ENCODE assay signal across 26 cellular contexts in the genomic region with DNA sequence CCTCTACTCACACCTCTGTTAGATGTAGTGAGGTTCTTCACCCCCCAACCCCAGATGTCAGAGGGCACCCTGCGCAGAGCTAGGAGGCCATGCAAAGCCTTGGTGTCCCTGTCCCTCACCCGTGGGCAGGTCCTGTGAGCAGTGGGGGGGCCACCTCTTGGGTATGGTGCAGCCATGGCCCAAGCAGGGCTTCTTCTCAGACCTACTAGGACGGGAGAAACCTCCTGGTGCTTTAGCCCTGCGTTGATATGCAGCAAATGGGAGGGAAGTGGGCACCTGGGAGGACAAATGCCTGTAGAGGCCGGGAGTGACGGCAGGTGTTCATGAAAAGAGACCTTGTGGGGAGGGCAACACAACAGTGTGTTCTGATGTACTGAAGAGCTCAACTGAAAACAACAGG. TPM values are rescaled to one million over a fixed set of nuclear protein-coding genes. Genes with fewer than 3 reads are reported as not detected.
DNase-seq lines count a peak whose midpoint lies in the region; ATAC-seq and TF ChIP-seq lines count a peak whose summit lies in the region.
"Had no signal": no experiment of that assay in that cellular context is flagged by ENCODE, and none has a peak within 500 bp of the region (broad histone marks: within the 10 kb centered on the region; RNA-seq: fewer than 3 reads in every experiment).

No MANE protein-coding gene starts in this region.

- no peaks in the 10 kb centered on the region for H3K4me1 ChIP-seq in Peyer's patch
- H3K4me1 ChIP-seq in body of pancreas, result peaks cover 7% of the 10 kb centered on the region
- peaks cover 4% of the 10 kb centered on the region for H3K4me1 ChIP-seq in suprapubic skin
- H3K4me1 ChIP-seq in neuronal stem cell (ENCODE audit: control insufficient read depth in 2 of 2, insufficient read depth in 1 of 2, low read depth in 1 of 2, low read length in 2 of 2), result peaks cover 5 to 10% of the 10 kb centered on the region in 2 donors
- H3K4me1 ChIP-seq: A549, HAP-1 had no signal

- no peak for TF ChIP-seq POLR2A in Peyer's patch (IDR thresholded peaks at IDR 0.05)
- no peak for TF ChIP-seq POLR2A in body of pancreas (IDR thresholded peaks at IDR 0.05)
- no peak for TF ChIP-seq POLR2A in suprapubic skin (IDR thresholded peaks at IDR 0.05)

- H2AFZ ChIP-seq in neuronal stem cell (ENCODE audit: low read length), result no peak overlapping the region
- H2AFZ ChIP-seq: PC-9 had no signal

- no peak overlapping the region for H2AK5ac ChIP-seq in neuronal stem cell (ENCODE audit: low read depth, low read length)

- H3K27ac ChIP-seq in Peyer's patch, result no peak overlapping the region
- H3K27ac ChIP-seq in body of pancreas, result peak overlapping the region in 1 of 4 donors; percentile 32
- H3K27ac ChIP-seq in suprapubic skin, result no peak overlapping the region
- no peak overlapping the region for H3K27ac ChIP-seq in neuronal stem cell (replicated peaks; ENCODE audit: low read length)
- H3K27ac ChIP-seq: A549; BLaER1 treated with 17β-estradiol and CSF1 and Interleukin-3, amounts not matched to agents 10 nM and 100 nM; PC-9 had no signal

- intact Hi-C loops in body of pancreas (cut with DNase I), result no loop called here

- H4K91ac ChIP-seq in neuronal stem cell (ENCODE audit: low read depth, low read length, poor library complexity), result no peak overlapping the region

- H2BK15ac ChIP-seq in neuronal stem cell (ENCODE audit: low read length), result no peak overlapping the region

- H3K79me1 ChIP-seq in neuronal stem cell (ENCODE audit: low read depth, low read length), result peaks cover 2% of the 10 kb centered on the region

- no peak overlapping the region for H3K4me2 ChIP-seq in neuronal stem cell (ENCODE audit: insufficient read depth, low read length, poor library complexity, severe bottlenecking)
- H3K4me2 ChIP-seq: A549; BLaER1 treated with 17β-estradiol and CSF1 and Interleukin-3, amounts not matched to agents 10 nM and 100 nM; PC-9 had no signal

- TF ChIP-seq CTCF in Peyer's patch (IDR thresholded peaks at IDR 0.05) (no peak), body of pancreas (IDR thresholded peaks at IDR 0.05) (no peak), omental fat pad (IDR thresholded peaks at IDR 0.05) (no peak), suprapubic skin (IDR thresholded peaks at IDR 0.05) (no peak)

- H3K14ac ChIP-seq in neuronal stem cell (ENCODE audit: low read length), result no peak overlapping the region

- H3K4ac ChIP-seq in neuronal stem cell (ENCODE audit: low read length), result no peak overlapping the region

- H3K23ac ChIP-seq in neuronal stem cell (ENCODE audit: low read depth, low read length, poor library complexity), result no peak overlapping the region

- H2BK120ac ChIP-seq in neuronal stem cell (ENCODE audit: low read depth, low read length), result no peak overlapping the region

- no peak overlapping the region for H2BK5ac ChIP-seq in neuronal stem cell (ENCODE audit: low read length)

- H2BK12ac ChIP-seq in neuronal stem cell (ENCODE audit: low read length), result no peak overlapping the region

- H3K27me3 ChIP-seq in Peyer's patch (no peaks in the 10 kb centered on the region), body of pancreas (no peaks in the 10 kb centered on the region), suprapubic skin (no peaks in the 10 kb centered on the region), neuronal stem cell (ENCODE audit: control insufficient read depth in 3 of 3, insufficient read depth in 3 of 3, low read depth in 1 of 3, low read length in 3 of 3) (no peaks in the 10 kb centered on the region)
- H3K27me3 ChIP-seq: BLaER1 treated with 17β-estradiol and CSF1 and Interleukin-3, amounts not matched to agents 10 nM and 100 nM; MG63 had no signal

- H3K9me3 ChIP-seq in Peyer's patch (no peaks in the 10 kb centered on the region), body of pancreas (no peaks in the 10 kb centered on the region), suprapubic skin (no peaks in the 10 kb centered on the region), neuronal stem cell (replicated peaks in 1 of 2; ENCODE audit: control insufficient read depth in 2 of 2, insufficient read depth in 1 of 2, low read depth in 1 of 2, low read length in 2 of 2) (peaks cover 0 to 2% of the 10 kb centered on the region in 2 donors)
- H3K9me3 ChIP-seq: A549; BLaER1 treated with 17β-estradiol and CSF1 and Interleukin-3, amounts not matched to agents 10 nM and 100 nM; HAP-1; MG63 had no signal

- peak in 2 of 3 donors; percentile 22 to 34 for DNase-seq in Peyer's patch
- peak in 3 of 4 donors; percentile 10 to 55 (median 24) for DNase-seq in body of pancreas
- DNase-seq in omental fat pad (ENCODE audit: low spot score), result peak; percentile 1
- DNase-seq in suprapubic skin (ENCODE audit: low spot score in 2 of 2), result peak; percentile 48 to 54
- no peak for DNase-seq in NOMO-1 (lab: John Stamatoyannopoulos, UW; ENCODE audit: unreplicated experiment in 2 of 2)
- no peak for DNase-seq in neuronal stem cell (ENCODE audit: low spot score)
- no peak for DNase-seq in activated CD4-positive, CD25-positive, alpha-beta regulatory T cell (lab: John Stamatoyannopoulos, UW)
- DNase-seq: AML-193; CD4-positive, alpha-beta T cell; GOT3; HFFc6; KG1; MG63; NCI-H1105 treated with DMSO at 0.1 percent for 48 hours; NCI-H146; NCI-H1930; NCI-H446 treated with DMSO at 0.1 percent for 48 hours; NCI-H526; NCI-H82; NK-92 treated with Interleukin-12 subunit alpha and Interleukin-12 subunit beta, amount 100 ng/mL, for 24 hours; PC-9; RPMI8226; SHP77 had no signal

- H3K4me3 ChIP-seq in Peyer's patch (no peak overlapping the region), body of pancreas (no peak overlapping the region), suprapubic skin (no peak overlapping the region), neuronal stem cell (ENCODE audit: low read length in 2 of 2) (no peak overlapping the region)
- H3K4me3 ChIP-seq: A549; BLaER1 treated with 17β-estradiol and CSF1 and Interleukin-3, amounts not matched to agents 10 nM and 100 nM; HAP-1; MG63; PC-9 had no signal

- no peak for TF ChIP-seq EP300 in suprapubic skin (IDR thresholded peaks at IDR 0.05)

- H3K36me3 ChIP-seq in Peyer's patch (peaks cover 0 to 82% (median 0%) of the 10 kb centered on the region in 3 donors), body of pancreas (replicated peaks in 1 of 2; ENCODE audit: insufficient read depth in 1 of 2, low read depth in 2 of 2) (peaks cover 24 to 49% of the 10 kb centered on the region in 2 donors), suprapubic skin (peaks cover 73% of the 10 kb centered on the region), neuronal stem cell (replicated peaks in 1 of 2; ENCODE audit: control insufficient read depth in 2 of 2, insufficient read depth in 2 of 2, low read length in 2 of 2) (peaks cover 51 to 95% of the 10 kb centered on the region in 2 donors)

- H3K18ac ChIP-seq in neuronal stem cell (ENCODE audit: low read length), result no peak overlapping the region

- no peak overlapping the region for H4K8ac ChIP-seq in neuronal stem cell (ENCODE audit: low read depth, low read length)

- ATAC-seq in body of pancreas (no peak), omental fat pad (ENCODE audit: low FRiP score) (no peak)
- ATAC-seq: A549 had no signal

- 60 to 76% methylated on average over 5 to 6 of the region's 6 CpGs for WGBS in body of pancreas, 2 donors
- 96% methylated on average over 6 of the region's 6 CpGs for WGBS in suprapubic skin
- WGBS in neuronal stem cell (ENCODE audit: extremely low coverage in 2 of 2, insufficient read length in 2 of 2, insufficient replicate concordance in 1 of 2), 2 donors, result no CpG with 5 or more reads among the region's 6 CpGs

- no peak overlapping the region for H3K9ac ChIP-seq in neuronal stem cell (ENCODE audit: low read depth, low read length, poor library complexity)
- H3K9ac ChIP-seq: BLaER1 treated with 17β-estradiol and CSF1 and Interleukin-3, amounts not matched to agents 10 nM and 100 nM had no signal

RNA-seq across cellular contexts. Expression of a gene that starts 38.5 kb away (rescaled TPM):
- total RNA-seq in Peyer's patch, result 1 to 10 TPM in 3 of 4 donors, under 1 TPM in 1; 0.35 to 2.5 (median 1.5) TPM
- 1 to 10 TPM; 2.6 to 3.6 TPM for total RNA-seq in body of pancreas
- total RNA-seq in omental fat pad, result 1 to 10 TPM in 2 of 4 donors, under 1 TPM in 2; 0.31 to 1.1 (median 0.86) TPM
- under 1 TPM in 2 of 4 donors, not detected in 2; 0.36 to 0.72 TPM for total RNA-seq in suprapubic skin
- polyA plus RNA-seq in neuronal stem cell (2013, experiment 1 of 2), result 0.13 TPM
- 0.12 TPM for polyA plus RNA-seq in neuronal stem cell (2013, experiment 2 of 2)

Comparison
In these comparisons a context has a peak if more than half of its experiments do, and no peak if none do; other contexts are left out.
1. DNase-seq: peak in Peyer's patch (2 of 3), body of pancreas (3 of 4), omental fat pad (single experiment) and suprapubic skin (2 of 2); none in NOMO-1 (0 of 2), neuronal stem cell (single experiment) and activated CD4-positive, CD25-positive, alpha-beta regulatory T cell (0 of 4).